ENCODE assay signal across 25 cellular contexts in genomic region chr1:29691499-29691898, GRCh38.
"Had no signal": no experiment of that assay in that cellular context is flagged by ENCODE, and none has a peak within 500 bp of the region (broad histone marks: within the 10 kb centered on the region; RNA-seq: fewer than 3 reads in every experiment).

No MANE protein-coding gene starts in this region.

- H3K27me3 ChIP-seq: colonic mucosa had no signal

- H3K9me3 ChIP-seq: breast epithelium, colonic mucosa, SJSA1 had no signal

- H3K36me3 ChIP-seq: breast epithelium, colonic mucosa, SJSA1 had no signal

- ATAC-seq: activated CD8-positive, alpha-beta T cell treated with anti-CD3 and anti-CD28 coated beads, Interleukin-2, amount 10 ng/mL, durations not matched to agents 7 days and 5 days; PC-3; T-helper 17 cell; WTC11 had no signal

- FAIRE-seq: RCC 7860 had no signal

- DNase-seq: activated CD4-positive, alpha-beta T cell treated with anti-CD3 and anti-CD28 coated beads for 48 hours; activated CD4-positive, alpha-beta T cell treated with anti-CD3 and anti-CD28 coated beads, Interleukin-2, amount 50 U/mL, for 4 hours; activated CD4-positive, CD25-positive, alpha-beta regulatory T cell treated with anti-CD3 and anti-CD28 coated beads, Interleukin-2, amount 50 U/mL, for 72 hours; activated CD8-positive, alpha-beta memory T cell treated with anti-CD3 and anti-CD28 coated beads, Interleukin-2, amount 50 U/mL, for 48 hours; activated CD8-positive, alpha-beta T cell treated with anti-CD3 and anti-CD28 coated beads, Interleukin-2, amount 10 ng/mL, durations not matched to agents 7 days and 5 days; activated effector memory CD4-positive, alpha-beta T cell treated with Interleukin-2 at 50 U/mL for 16 hours; activated naive CD4-positive, alpha-beta T cell; activated T-cell treated with anti-CD3 and anti-CD28 coated beads, Interleukin-2, amount 50 U/mL, for 1 hour; aorta; caudate nucleus; colonic mucosa; Kasumi-1; NCI-H1436; NCI-H1694 treated with DMSO at 0.1 percent for 48 hours; NCI-H2081 treated with DMSO at 0.1 percent for 48 hours; NCI-H510A treated with DMSO at 0.1 percent for 48 hours; NCI-H69; PC-3; SHP77; T-helper 17 cell; T-helper 9 cell had no signal

- H3K4me1 ChIP-seq: breast epithelium, colonic mucosa had no signal

- H3K27ac ChIP-seq: breast epithelium, colonic mucosa, SJSA1 had no signal

- H3K4me3 ChIP-seq: breast epithelium, colonic mucosa, SJSA1 had no signal
